ENCODE assay signal across 13 cellular contexts in the genomic region with DNA sequence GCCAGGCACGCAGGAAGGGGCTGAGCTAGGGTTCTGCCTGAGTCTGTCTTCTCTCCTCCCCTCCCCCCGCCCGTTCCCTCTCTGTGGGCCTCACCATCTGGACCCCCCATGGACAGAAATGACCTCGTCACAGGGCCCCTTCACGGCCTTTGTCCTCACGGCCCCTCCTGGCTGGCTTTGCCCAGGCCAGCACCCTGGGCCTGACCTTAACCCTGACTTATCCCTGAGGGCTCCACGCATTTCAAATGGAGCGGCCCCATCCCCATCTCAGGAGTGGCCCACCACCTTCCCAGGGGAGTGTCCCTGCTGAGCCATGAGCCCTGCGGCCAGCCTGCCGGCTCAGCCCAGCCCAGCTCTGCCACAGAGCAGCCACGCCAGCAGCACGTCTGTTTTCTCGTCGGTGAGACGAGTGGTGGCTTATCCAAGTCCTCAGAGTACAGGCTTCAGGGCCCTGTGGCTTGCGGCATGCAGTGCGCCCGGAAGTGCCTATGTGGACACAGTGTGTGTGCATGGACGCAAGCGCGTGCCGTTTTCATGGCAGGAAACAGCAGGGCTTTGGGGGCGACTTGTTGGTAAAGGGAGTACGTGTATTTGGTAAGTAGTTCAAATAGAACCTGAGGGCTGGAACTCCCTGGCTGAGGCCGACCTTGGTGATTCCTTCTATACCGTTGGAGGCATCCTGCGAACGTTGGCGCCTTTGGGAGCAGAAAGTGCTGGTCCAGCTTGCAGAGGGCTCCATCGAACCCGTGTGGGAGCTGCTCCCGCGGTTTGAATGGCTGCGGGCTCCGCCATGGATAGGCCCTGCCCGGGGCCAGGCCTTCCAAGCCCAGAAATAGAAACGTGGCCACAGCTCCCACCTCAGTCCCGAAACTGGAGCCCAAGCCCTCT. TPM values are rescaled to one million over a fixed set of nuclear protein-coding genes. Genes with fewer than 3 reads are reported as not detected.
DNase-seq lines count a peak whose midpoint lies in the region; TF ChIP-seq lines count a peak whose summit lies in the region.
"Had no signal": no experiment of that assay in that cellular context is flagged by ENCODE, and none has a peak within 500 bp of the region (broad histone marks: within the 10 kb centered on the region; RNA-seq: fewer than 3 reads in every experiment).

No MANE protein-coding gene starts in this region.

- H3K4me3 ChIP-seq in H7 (ENCODE audit: insufficient read depth, low read depth, low read length) = no peak overlapping the region

- no peak for TF ChIP-seq CTCF in osteocyte (IDR thresholded peaks at IDR 0.05)

- H3K4me1 Mint-ChIP-seq in activated CD4-positive, alpha-beta T cell treated with anti-CD3 and anti-CD28 coated beads, Interleukin-2, amount 10 ng/mL, durations not matched to agents 24 days and 14 days = peaks cover 6% of the 10 kb centered on the region
- peaks cover 8% of the 10 kb centered on the region for H3K4me1 Mint-ChIP-seq in activated T-helper 2 cell treated with anti-CD3 and anti-CD28 coated beads, Interferon-gamma antibody, Interleukin-2, Interleukin-4, amounts not matched to agents 10 μg/mL and 5 μg/mL and 100 μg/mL, durations not matched to agents 14 hours and 24 hours and 36 hours (ENCODE audit: low read depth)
- peaks cover 4% of the 10 kb centered on the region for H3K4me1 Mint-ChIP-seq in osteocyte (ENCODE audit: unreplicated experiment)

- H3K9me3 Mint-ChIP-seq in activated CD4-positive, alpha-beta T cell treated with anti-CD3 and anti-CD28 coated beads, Interleukin-2, amount 10 ng/mL, durations not matched to agents 24 days and 14 days = no peaks in the 10 kb centered on the region
- no peaks in the 10 kb centered on the region for H3K9me3 Mint-ChIP-seq in activated T-helper 2 cell treated with anti-CD3 and anti-CD28 coated beads, Interferon-gamma antibody, Interleukin-2, Interleukin-4, amounts not matched to agents 10 μg/mL and 5 μg/mL and 100 μg/mL, durations not matched to agents 14 hours and 24 hours and 36 hours
- H3K9me3 Mint-ChIP-seq in osteocyte (ENCODE audit: unreplicated experiment) = no peaks in the 10 kb centered on the region

- intact Hi-C loops in activated CD4-positive, alpha-beta T cell treated with anti-CD3 and anti-CD28 coated beads, Interleukin-2, amount 10 ng/mL, durations not matched to agents 24 days and 14 days (cut with micrococcal nuclease) = no loop called here
- intact Hi-C loops in activated T-helper 2 cell treated with anti-CD3 and anti-CD28 coated beads, Interferon-gamma antibody, Interleukin-2, Interleukin-4, amounts not matched to agents 10 μg/mL and 5 μg/mL and 100 μg/mL, durations not matched to agents 14 hours and 24 hours and 36 hours (cut with micrococcal nuclease) = no loop called here

- H3K36me3 Mint-ChIP-seq in activated CD4-positive, alpha-beta T cell treated with anti-CD3 and anti-CD28 coated beads, Interleukin-2, amount 10 ng/mL, durations not matched to agents 24 days and 14 days (ENCODE audit: low read depth) = no peaks in the 10 kb centered on the region
- no peaks in the 10 kb centered on the region for H3K36me3 Mint-ChIP-seq in activated T-helper 2 cell treated with anti-CD3 and anti-CD28 coated beads, Interferon-gamma antibody, Interleukin-2, Interleukin-4, amounts not matched to agents 10 μg/mL and 5 μg/mL and 100 μg/mL, durations not matched to agents 14 hours and 24 hours and 36 hours (ENCODE audit: low read depth)
- H3K36me3 Mint-ChIP-seq in osteocyte (ENCODE audit: unreplicated experiment) = no peaks in the 10 kb centered on the region

- H3K27me3 ChIP-seq in H7 (ENCODE audit: control insufficient read depth, insufficient read depth, low read length) = peaks cover 6% of the 10 kb centered on the region

- DNase-seq in activated CD4-positive, alpha-beta T cell treated with anti-CD3 and anti-CD28 coated beads, Interleukin-2, amount 10 ng/mL, durations not matched to agents 24 days and 14 days = peak; percentile 63
- DNase-seq in activated CD4-positive, alpha-beta T cell treated with anti-CD3 and anti-CD28 coated beads for 4 hours = no peak
- DNase-seq in Kasumi-1 (lab: John Stamatoyannopoulos, UW) (peak; percentile 72 to 73), osteocyte (ENCODE audit: extremely low spot score, unreplicated experiment) (no peak), H7 (no peak), EL (no peak), germinal center (ENCODE audit: low spot score) (no peak)
- no peak for DNase-seq in activated T-helper 2 cell treated with anti-CD3 and anti-CD28 coated beads, Interferon-gamma antibody, Interleukin-2, Interleukin-4, amounts not matched to agents 10 μg/mL and 5 μg/mL and 100 μg/mL, durations not matched to agents 14 hours and 24 hours and 36 hours (ENCODE audit: low spot score)
- DNase-seq: amniotic stem cell, foreskin fibroblast, NCI-H1105 treated with DMSO at 0.1 percent for 48 hours, NCI-H510A treated with DMSO at 0.1 percent for 48 hours, Right ventricle myocardium superior had no signal

- no peaks in the 10 kb centered on the region for H3K36me3 ChIP-seq in H7 (replicated peaks; ENCODE audit: control insufficient read depth, insufficient read depth, low read length)

- no peak overlapping the region for H3K27ac Mint-ChIP-seq in activated CD4-positive, alpha-beta T cell treated with anti-CD3 and anti-CD28 coated beads, Interleukin-2, amount 10 ng/mL, durations not matched to agents 24 days and 14 days
- H3K27ac Mint-ChIP-seq in activated T-helper 2 cell treated with anti-CD3 and anti-CD28 coated beads, Interferon-gamma antibody, Interleukin-2, Interleukin-4, amounts not matched to agents 10 μg/mL and 5 μg/mL and 100 μg/mL, durations not matched to agents 14 hours and 24 hours and 36 hours = no peak overlapping the region
- H3K27ac Mint-ChIP-seq in osteocyte (ENCODE audit: unreplicated experiment) = no peak overlapping the region

- peak overlapping the region; percentile 50 for H3K4me3 Mint-ChIP-seq in activated CD4-positive, alpha-beta T cell treated with anti-CD3 and anti-CD28 coated beads, Interleukin-2, amount 10 ng/mL, durations not matched to agents 24 days and 14 days
- peak overlapping the region; percentile 57 for H3K4me3 Mint-ChIP-seq in activated T-helper 2 cell treated with anti-CD3 and anti-CD28 coated beads, Interferon-gamma antibody, Interleukin-2, Interleukin-4, amounts not matched to agents 10 μg/mL and 5 μg/mL and 100 μg/mL, durations not matched to agents 14 hours and 24 hours and 36 hours (ENCODE audit: low read depth)
- H3K4me3 Mint-ChIP-seq in osteocyte (ENCODE audit: unreplicated experiment) = peak overlapping the region; percentile 64

- H3K27me3 Mint-ChIP-seq in activated CD4-positive, alpha-beta T cell treated with anti-CD3 and anti-CD28 coated beads, Interleukin-2, amount 10 ng/mL, durations not matched to agents 24 days and 14 days = peaks cover 9% of the 10 kb centered on the region
- H3K27me3 Mint-ChIP-seq in activated T-helper 2 cell treated with anti-CD3 and anti-CD28 coated beads, Interferon-gamma antibody, Interleukin-2, Interleukin-4, amounts not matched to agents 10 μg/mL and 5 μg/mL and 100 μg/mL, durations not matched to agents 14 hours and 24 hours and 36 hours (ENCODE audit: low read depth) = peaks cover 6% of the 10 kb centered on the region
- no peaks in the 10 kb centered on the region for H3K27me3 Mint-ChIP-seq in osteocyte (ENCODE audit: unreplicated experiment)

RNA-seq across cellular contexts. Expression of a gene that starts 52.2 kb away (rescaled TPM):
- not detected in 2 replicates for total RNA-seq in activated CD4-positive, alpha-beta T cell treated with anti-CD3 and anti-CD28 coated beads, Interleukin-2, amount 10 ng/mL, durations not matched to agents 24 days and 14 days
- not detected in 2 replicates for total RNA-seq in activated T-helper 2 cell treated with anti-CD3 and anti-CD28 coated beads, Interferon-gamma antibody, Interleukin-2, Interleukin-4, amounts not matched to agents 10 μg/mL and 5 μg/mL and 100 μg/mL, durations not matched to agents 14 hours and 24 hours and 36 hours
- not detected in 2 replicates for total RNA-seq in osteocyte
- not detected in 2 replicates for total RNA-seq in H7 (2014; rRNA removed; shearing (Covaris generic))
- total RNA-seq: Right ventricle myocardium superior had no signal

Comparison
In these comparisons a context has a peak if more than half of its experiments do, and no peak if none do; other contexts are left out.
1. DNase-seq: peak in activated CD4-positive, alpha-beta T cell treated with anti-CD3 and anti-CD28 coated beads, Interleukin-2, amount 10 ng/mL, durations not matched to agents 24 days and 14 days (single experiment) and Kasumi-1 (2 of 2); none in activated CD4-positive, alpha-beta T cell treated with anti-CD3 and anti-CD28 coated beads for 4 hours (0 of 2), activated T-helper 2 cell treated with anti-CD3 and anti-CD28 coated beads, Interferon-gamma antibody, Interleukin-2, Interleukin-4, amounts not matched to agents 10 μg/mL and 5 μg/mL and 100 μg/mL, durations not matched to agents 14 hours and 24 hours and 36 hours (single experiment), osteocyte (single experiment), H7 (single experiment), EL (single experiment) and germinal center (single experiment).
2. Peak in every context shown above with its lines, with median percentiles within 50 percentile points of each other: H3K4me3 Mint-ChIP-seq.